Comparison of ENCODE assay signal across 15 cellular contexts in genomic region chr4:102560743-102561341, GRCh38. TPM values are rescaled to one million over a fixed set of nuclear protein-coding genes. Genes with fewer than 3 reads are reported as not detected.
DNase-seq lines count a peak whose midpoint lies in the region; TF ChIP-seq lines count a peak whose summit lies in the region.
"Had no signal": no experiment of that assay in that cellular context is flagged by ENCODE, and none has a peak within 500 bp of the region (broad histone marks: within the 10 kb centered on the region; RNA-seq: fewer than 3 reads in every experiment).

No MANE protein-coding gene starts in this region.

- H3K36me3 Mint-ChIP-seq in T-helper 1 cell treated with Interleukin-12 subunit alpha and Interleukin-12 subunit beta and Interleukin-4 antibody, amounts not matched to agents 30 μg/mL and 1 μg/mL, for 36 hours (ENCODE audit: low read depth) = peaks cover 27% of the 10 kb centered on the region
- H3K36me3 Mint-ChIP-seq in endothelial cell (ENCODE audit: low read depth, unreplicated experiment) = peaks cover 4% of the 10 kb centered on the region

- peaks cover 89% of the 10 kb centered on the region for H4K20me1 ChIP-seq in OCI-LY3 (ENCODE audit: insufficient read depth, low read length)

- H3K36me3 ChIP-seq in OCI-LY3 (replicated peaks; ENCODE audit: low read depth, low read length) (peaks cover 33% of the 10 kb centered on the region), neutrophil (peaks cover 6% of the 10 kb centered on the region)

- no peaks in the 10 kb centered on the region for H3K9me3 Mint-ChIP-seq in T-helper 1 cell treated with Interleukin-12 subunit alpha and Interleukin-12 subunit beta and Interleukin-4 antibody, amounts not matched to agents 30 μg/mL and 1 μg/mL, for 36 hours
- H3K9me3 Mint-ChIP-seq in endothelial cell (ENCODE audit: unreplicated experiment) = no peaks in the 10 kb centered on the region
- H3K9me3 Mint-ChIP-seq: H9 had no signal

- DNase-seq in T-helper 1 cell = no peak
- no peak for DNase-seq in endothelial cell (ENCODE audit: low spot score)
- DNase-seq in NCI-H748 treated with DMSO at 0.1 percent for 48 hours (lab: John Stamatoyannopoulos, UW) = no peak
- no peak for DNase-seq in NCI-H524 treated with DMSO at 0.1 percent for 48 hours (lab: John Stamatoyannopoulos, UW)
- DNase-seq in DMS53 treated with DMSO at 0.1 percent for 48 hours (lab: John Stamatoyannopoulos, UW; ENCODE audit: unreplicated experiment) = no peak
- DNase-seq: caudate nucleus, H9, hypothalamus, NCI-H2029 treated with DMSO at 0.1 percent for 48 hours, SIG-M5 had no signal

- H3K79me2 ChIP-seq in OCI-LY3 (ENCODE audit: low read length) = peaks cover 72% of the 10 kb centered on the region

- peaks cover 48% of the 10 kb centered on the region for H3K4me1 Mint-ChIP-seq in T-helper 1 cell treated with Interleukin-12 subunit alpha and Interleukin-12 subunit beta and Interleukin-4 antibody, amounts not matched to agents 30 μg/mL and 1 μg/mL, for 36 hours (ENCODE audit: low read depth)
- H3K4me1 Mint-ChIP-seq in endothelial cell (ENCODE audit: unreplicated experiment) = no peaks in the 10 kb centered on the region

- no peaks in the 10 kb centered on the region for H3K27me3 Mint-ChIP-seq in T-helper 1 cell treated with Interleukin-12 subunit alpha and Interleukin-12 subunit beta and Interleukin-4 antibody, amounts not matched to agents 30 μg/mL and 1 μg/mL, for 36 hours (ENCODE audit: low read depth)
- no peaks in the 10 kb centered on the region for H3K27me3 Mint-ChIP-seq in endothelial cell (ENCODE audit: unreplicated experiment)

- H3K4me1 ChIP-seq in OCI-LY3 (ENCODE audit: low read length) (peaks cover 69% of the 10 kb centered on the region), neutrophil (ENCODE audit: control insufficient read depth in 1 of 2, insufficient read depth in 1 of 2, low read depth in 1 of 2, low read length in 1 of 2) (no peaks in the 10 kb centered on the region)

- H3K27ac ChIP-seq in OCI-LY3 (ENCODE audit: low read length) = no peak overlapping the region
- peak overlapping the region; percentile 16 for H3K27ac ChIP-seq in neutrophil
- H3K27ac ChIP-seq: 22Rv1 had no signal

- TF ChIP-seq CTCF in OCI-LY3 (IDR thresholded peaks at IDR 0.05; ENCODE audit: low read depth, low read length) = no peak
- TF ChIP-seq CTCF in endothelial cell (IDR thresholded peaks at IDR 0.05; ENCODE audit: unreplicated experiment) = no peak
- TF ChIP-seq CTCF in neutrophil (IDR thresholded peaks at IDR 0.05) = no peak

- H2AFZ ChIP-seq in OCI-LY3 (ENCODE audit: low read depth, low read length) = no peak overlapping the region

- H3K27ac Mint-ChIP-seq in T-helper 1 cell treated with Interleukin-12 subunit alpha and Interleukin-12 subunit beta and Interleukin-4 antibody, amounts not matched to agents 30 μg/mL and 1 μg/mL, for 36 hours = peak overlapping the region; percentile 17
- H3K27ac Mint-ChIP-seq in endothelial cell (ENCODE audit: unreplicated experiment) = peak overlapping the region; percentile 34
- H3K27ac Mint-ChIP-seq: H9 had no signal

- H3K9ac ChIP-seq in OCI-LY3 (ENCODE audit: low read length) = no peak overlapping the region

- H3K9me3 ChIP-seq in OCI-LY3 (ENCODE audit: insufficient read depth, low read length) (no peaks in the 10 kb centered on the region), neutrophil (no peaks in the 10 kb centered on the region)

- H3K4me2 ChIP-seq in OCI-LY3 (ENCODE audit: low read length) = 0 out of 2 replicates have a peak overlapping the region, but pooled peaks have one; percentile 41

- H3K27me3 ChIP-seq in OCI-LY3 (ENCODE audit: low read depth, low read length) (no peaks in the 10 kb centered on the region), neutrophil (no peaks in the 10 kb centered on the region)

- H3K4me3 Mint-ChIP-seq in T-helper 1 cell treated with Interleukin-12 subunit alpha and Interleukin-12 subunit beta and Interleukin-4 antibody, amounts not matched to agents 30 μg/mL and 1 μg/mL, for 36 hours = peak overlapping the region; percentile 72
- H3K4me3 Mint-ChIP-seq in endothelial cell (ENCODE audit: unreplicated experiment) = no peak overlapping the region
- H3K4me3 Mint-ChIP-seq: H9 had no signal

- H3K4me3 ChIP-seq in OCI-LY3 (ENCODE audit: low read length) (no peak overlapping the region), neutrophil (ENCODE audit: low read depth in 1 of 2, low read length in 1 of 2) (no peak overlapping the region)
- H3K4me3 ChIP-seq: skin epidermis had no signal

RNA-seq across cellular contexts. Expression of gene NFKB1, which starts 59.7 kb away (rescaled TPM):
- total RNA-seq in endothelial cell (ENCODE audit: unreplicated experiment) = 26.0 TPM
